8 cellular contexts compared by ENCODE assay signal in the genomic region with DNA sequence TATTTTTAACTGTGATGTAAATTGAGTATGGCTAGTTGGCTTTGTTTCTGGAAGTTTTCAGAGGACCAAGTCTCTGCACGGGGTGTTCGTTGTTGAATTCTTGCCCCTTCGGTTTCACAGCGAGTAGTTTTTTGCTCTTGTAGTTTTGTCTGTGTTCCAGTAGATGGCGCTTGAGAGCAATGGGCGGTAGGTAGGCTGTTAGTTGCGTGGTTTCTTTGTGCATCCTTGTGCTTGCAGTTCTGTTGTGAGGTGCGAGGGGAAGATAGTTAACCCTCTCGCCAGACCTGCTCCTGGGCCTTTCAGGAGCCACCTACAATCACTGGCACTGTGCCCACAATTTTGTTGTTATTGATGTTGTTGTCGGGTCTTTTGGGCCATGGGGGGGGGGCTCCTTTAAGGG.
DNase-seq lines count a peak whose midpoint lies in the region; ATAC-seq, FAIRE-seq and TF ChIP-seq lines count a peak whose summit lies in the region.
"Not testable (repeated sequence)": the region's sequence is repeated elsewhere in the genome, so short reads cannot be mapped to it uniquely, and the experiment has no call there.

No MANE protein-coding gene starts in this region.

- CTCF ChIA-PET in HCT116 (lab: Charles Lee); K562 (lab: Yijun Ruan, JAX; ENCODE audit: low intra/inter-chr PET ratio); H1 (lab: Charles Lee; ENCODE audit: partially characterized antibody); HepG2 (lab: Yijun Ruan, JAX; ENCODE audit: low intra/inter-chr PET ratio, low total read pairs): not testable (repeated sequence)

- peak; percentile 3 for FAIRE-seq in G401.6 (lab: Jason Lieb, UNC)
- FAIRE-seq in GM12892 (lab: Jason Lieb, UNC): peak; percentile 95
- FAIRE-seq in astrocyte (lab: Jason Lieb, UNC): peak; percentile 97
- FAIRE-seq in K562 (lab: Jason Lieb, UNC): peak; percentile 32
- peak; percentile 99 for FAIRE-seq in H1 (lab: Jason Lieb, UNC)
- FAIRE-seq in HepG2 (lab: Jason Lieb, UNC): peak; percentile 12
- FAIRE-seq in urothelium cell line (lab: Jason Lieb, UNC): peak; percentile 75

- H3K79me1 ChIP-seq in H1 (ENCODE audit: low read depth, low read length): not testable (repeated sequence)

- not testable (repeated sequence) for H4K5ac ChIP-seq in H1 (ENCODE audit: insufficient read length, low read depth, low read length)

- not testable (repeated sequence) for H4K8ac ChIP-seq in H1 (ENCODE audit: extremely low read depth, insufficient read depth, low read length)

- ATAC-seq in HCT116 (peak; percentile 60), K562 (0 out of 3 replicates have a peak, but pooled peaks have one; percentile 33)
- not testable (repeated sequence) for ATAC-seq in HepG2

- H3K4me1 ChIP-seq in HCT116 (ENCODE audit: control insufficient read depth in 1 of 2, insufficient read depth in 2 of 2, low read length in 2 of 2); astrocyte (ENCODE audit: insufficient read depth, low read length); K562 (replicated peaks in 1 of 2; ENCODE audit: control insufficient read depth in 2 of 2, insufficient read depth in 2 of 2, low read length in 2 of 2); H1 (replicated peaks in 1 of 4; ENCODE audit: control insufficient read depth in 3 of 4, insufficient read depth in 4 of 4, low read length in 3 of 4); HepG2 (ENCODE audit: insufficient read depth, low read length): not testable (repeated sequence)

- not testable (repeated sequence) for H3K18ac ChIP-seq in H1 (ENCODE audit: extremely low read depth, low read length)

- no CpG with 5 or more reads among the region's 10 CpGs for WGBS in K562 (ENCODE audit: insufficient coverage, low coverage, missing lambda C conversion rate)
- no CpG with 5 or more reads among the region's 10 CpGs for WGBS in H1 (ENCODE audit: extremely low coverage in 1 of 2, insufficient coverage in 1 of 2, insufficient read length in 1 of 2, insufficient replicate concordance in 2 of 2, low coverage in 1 of 2, low lambda C conversion rate in 2 of 2, missing lambda C conversion rate in 1 of 2), 2 experiments
- no CpG with 5 or more reads among the region's 10 CpGs for whole genome bisulfite sequencing in HepG2 (ENCODE audit: low lambda C conversion rate)

- not testable (repeated sequence) for H3K14ac ChIP-seq in H1 (ENCODE audit: insufficient read length)

- not testable (repeated sequence) for H3K23me2 ChIP-seq in H1 (ENCODE audit: low read depth, low read length)

- intact Hi-C loops in HCT116 (cut with micrococcal nuclease); K562 (cut with micrococcal nuclease); HepG2 (cut with micrococcal nuclease; ENCODE audit: unreplicated experiment): not testable (repeated sequence)

- TF ChIP-seq CTCF in HCT116 (IDR thresholded peaks at IDR 0.05 in 2 of 3, conservative IDR thresholded peaks at IDR 0.05 in 1 of 3; ENCODE audit: borderline replicate concordance in 1 of 3, insufficient read depth in 1 of 3, low read depth in 2 of 3, low read length in 2 of 3); astrocyte (IDR thresholded peaks at IDR 0.05; ENCODE audit: insufficient read depth, low read depth, low read length); K562 (IDR thresholded peaks at IDR 0.05 in 2 of 3, conservative IDR thresholded peaks at IDR 0.05 in 1 of 3; ENCODE audit: insufficient read depth in 2 of 3, low read depth in 1 of 3, low read length in 3 of 3); H1 (IDR thresholded peaks at IDR 0.05; ENCODE audit: control extremely low read depth in 1 of 3, insufficient read depth in 1 of 3, low read depth in 1 of 3, low read length in 3 of 3); HepG2 (CRISPR knock-in tag; IDR thresholded peaks at IDR 0.05): not testable (repeated sequence)

- not testable (repeated sequence) for H3K9me3 Mint-ChIP-seq in astrocyte (ENCODE audit: unreplicated experiment)

- not testable (repeated sequence) for H3K27ac ChIP-seq in HCT116 (ENCODE audit: low read depth, low read length); astrocyte (ENCODE audit: low read depth, low read length); K562 (ENCODE audit: extremely low read depth, low read depth, low read length); H1 (ENCODE audit: low read depth, low read length); HepG2 (ENCODE audit: extremely low read length, insufficient read depth, low read length)

- not testable (repeated sequence) for H2BK12ac ChIP-seq in H1 (ENCODE audit: low read depth, low read length)

- not testable (repeated sequence) for H3K9ac ChIP-seq in HCT116 (ENCODE audit: low read length); astrocyte (ENCODE audit: low read length); K562 (ENCODE audit: insufficient read depth in 1 of 2, low read depth in 2 of 2, low read length in 2 of 2); H1 (replicated peaks in 1 of 4; ENCODE audit: extremely low read depth in 1 of 4, low read depth in 3 of 4, low read length in 3 of 4); HepG2 (ENCODE audit: insufficient read depth, low read depth, low read length)

- not testable (repeated sequence) for H2BK120ac ChIP-seq in H1 (replicated peaks; ENCODE audit: low read depth, low read length)

- H3K23ac ChIP-seq in H1 (ENCODE audit: insufficient read length): not testable (repeated sequence)

- not testable (repeated sequence) for TF ChIP-seq RAD21 in HCT116 (IDR thresholded peaks at IDR 0.05; ENCODE audit: low read depth); K562 (CRISPR knock-in tag; conservative IDR thresholded peaks at IDR 0.05 in 1 of 2, IDR thresholded peaks at IDR 0.05 in 1 of 2); H1 (IDR thresholded peaks at IDR 0.05 in 1 of 2, conservative IDR thresholded peaks at IDR 0.05 in 1 of 2; ENCODE audit: low read depth in 2 of 2, low read length in 2 of 2); HepG2 (CRISPR knock-in tag; IDR thresholded peaks at IDR 0.05)

- not testable (repeated sequence) for H3K4me3 Mint-ChIP-seq in astrocyte (ENCODE audit: unreplicated experiment)

- not testable (repeated sequence) for H2BK15ac ChIP-seq in H1 (ENCODE audit: low read length)

- H3K9me3 ChIP-seq in HCT116 (ENCODE audit: control insufficient read depth in 1 of 2, insufficient read depth in 1 of 2, low read depth in 1 of 2, low read length in 2 of 2); astrocyte (ENCODE audit: insufficient read depth, low read depth, low read length); K562 (replicated peaks; ENCODE audit: control insufficient read depth, insufficient read depth, low read depth, low read length); H1 (ENCODE audit: insufficient read depth in 2 of 2, low read depth in 1 of 2, low read length in 1 of 2); HepG2 (ENCODE audit: low read length): not testable (repeated sequence)

- not testable (repeated sequence) for H2AFZ ChIP-seq in HCT116 (ENCODE audit: low read depth, low read length, poor library complexity, severe bottlenecking); astrocyte (ENCODE audit: low read depth, low read length); K562 (ENCODE audit: low read depth, low read length); H1 (ENCODE audit: low read length); HepG2 (ENCODE audit: low read length)

- H3K4ac ChIP-seq in H1 (replicated peaks; ENCODE audit: insufficient read length, low read depth, low read length): not testable (repeated sequence)

- H3K9me2 ChIP-seq in HCT116 (ENCODE audit: insufficient read depth): not testable (repeated sequence)

- H3K36me3 ChIP-seq in HCT116 (ENCODE audit: control insufficient read depth in 1 of 2, insufficient read depth in 2 of 2, low read length in 2 of 2); astrocyte (ENCODE audit: insufficient read depth, low read length); K562 (ENCODE audit: control insufficient read depth, insufficient read depth, low read length); H1 (ENCODE audit: control insufficient read depth in 2 of 4, insufficient read depth in 4 of 4, low read length in 3 of 4); HepG2 (replicated peaks in 1 of 2; ENCODE audit: control insufficient read depth in 1 of 2, insufficient read depth in 2 of 2, low read length in 2 of 2): not testable (repeated sequence)

- not testable (repeated sequence) for H3K36me3 Mint-ChIP-seq in astrocyte (ENCODE audit: low read depth, unreplicated experiment)

- TF ChIP-seq EP300 in K562 (IDR thresholded peaks at IDR 0.05; ENCODE audit: low read length); H1 (IDR thresholded peaks at IDR 0.05; ENCODE audit: borderline replicate concordance in 1 of 2, low read depth in 2 of 2, low read length in 2 of 2); HepG2 (IDR thresholded peaks at IDR 0.05; ENCODE audit: low read depth in 2 of 2, low read length in 2 of 2); HepG2 (CRISPR knock-in tag; IDR thresholded peaks at IDR 0.05; ENCODE audit: borderline replicate concordance): not testable (repeated sequence)

- TF ChIP-seq POLR2A in GM12892 (IDR thresholded peaks at IDR 0.05; ENCODE audit: low read depth, low read length); HCT116 (IDR thresholded peaks at IDR 0.05; ENCODE audit: borderline replicate concordance, extremely low read depth, insufficient read depth, insufficient read length); K562 (conservative IDR thresholded peaks at IDR 0.05); H1 (IDR thresholded peaks at IDR 0.05; ENCODE audit: control extremely low read depth in 1 of 2, low read depth in 2 of 2, low read length in 2 of 2); HepG2 (IDR thresholded peaks at IDR 0.05; ENCODE audit: insufficient read depth in 1 of 2, low read depth in 2 of 2, low read length in 2 of 2): not testable (repeated sequence)

- DNase-seq in GM12892 (ENCODE audit: insufficient read length); HCT116 (ENCODE audit: low read depth, low spot score); astrocyte (ENCODE audit: low read depth); K562 (ENCODE audit: extremely low read depth in 1 of 4, low spot score in 3 of 4); H1 (ENCODE audit: low read depth in 1 of 2, low spot score in 2 of 2); HepG2 (ENCODE audit: low spot score); urothelium cell line (ENCODE audit: low spot score): not testable (repeated sequence)

- not testable (repeated sequence) for H3K27me3 Mint-ChIP-seq in astrocyte (ENCODE audit: low read depth, unreplicated experiment)

- not testable (repeated sequence) for H2BK20ac ChIP-seq in H1 (ENCODE audit: low read length)

- not testable (repeated sequence) for H4K20me1 ChIP-seq in HCT116 (ENCODE audit: insufficient read depth); astrocyte (ENCODE audit: insufficient read depth, low read length); K562 (replicated peaks; ENCODE audit: control insufficient read depth, insufficient read depth, low read length); H1 (replicated peaks in 1 of 2; ENCODE audit: control insufficient read depth in 1 of 2, insufficient read depth in 2 of 2, low read length in 2 of 2); HepG2 (ENCODE audit: insufficient read depth, low read length)

- in situ Hi-C loops in K562 (cut with MboI); HepG2 (cut with HindIII; ENCODE audit: extremely low pct_ligation_motif_present, low pct_unique_long_range_greater_than_20kb): not testable (repeated sequence)

- not testable (repeated sequence) for H3K4me1 Mint-ChIP-seq in astrocyte (ENCODE audit: low read depth, unreplicated experiment)

- not testable (repeated sequence) for H4K91ac ChIP-seq in H1 (replicated peaks; ENCODE audit: insufficient read length, low read length)

- not testable (repeated sequence) for BruUV-seq in HCT116 (replicated peaks; lab: Mats Ljungman, UMichigan); K562 (replicated peaks; lab: Mats Ljungman, UMichigan); HepG2 (replicated peaks; lab: Mats Ljungman, UMichigan)

- not testable (repeated sequence) for H3K4me2 ChIP-seq in HCT116 (ENCODE audit: low read length); astrocyte (ENCODE audit: low read length); K562 (ENCODE audit: insufficient read depth, low read length); H1 (ENCODE audit: insufficient read depth in 1 of 2, low read depth in 2 of 2, low read length in 2 of 2); HepG2 (ENCODE audit: low read depth, low read length)

- not testable (repeated sequence) for H2BK5ac ChIP-seq in H1 (ENCODE audit: low read depth, low read length)

- H3K4me3 ChIP-seq in HCT116 (replicated peaks in 1 of 2; ENCODE audit: low read depth in 1 of 2, low read length in 2 of 2); astrocyte (ENCODE audit: insufficient read depth, low read depth, low read length); K562; H1 (ENCODE audit: extremely low read depth in 1 of 4, insufficient read depth in 2 of 4, low read depth in 3 of 4, low read length in 4 of 4); HepG2 (replicated peaks in 1 of 3; ENCODE audit: insufficient read depth in 1 of 3, low read depth in 2 of 3, low read length in 3 of 3): not testable (repeated sequence)

- not testable (repeated sequence) for H3K9me1 ChIP-seq in K562 (ENCODE audit: control insufficient read depth, insufficient read depth, low read length)

- not testable (repeated sequence) for H3K27me3 ChIP-seq in HCT116 (ENCODE audit: insufficient read depth, low read length); astrocyte (ENCODE audit: insufficient read depth, low read length); K562 (ENCODE audit: control insufficient read depth in 2 of 2, insufficient read depth in 2 of 2, low read length in 2 of 2); H1 (replicated peaks in 1 of 4; ENCODE audit: control insufficient read depth in 3 of 4, extremely low read depth in 1 of 4, insufficient read depth in 3 of 4, low read length in 3 of 4); HepG2 (ENCODE audit: control insufficient read depth in 1 of 2, insufficient read depth in 2 of 2, low read length in 2 of 2)

- RAD21 ChIA-PET in HCT116 (lab: Charles Lee; ENCODE audit: low non-redundant PET in 1 of 2, low total read pairs in 2 of 2, uncharacterized antibody in 2 of 2, unreplicated experiment in 2 of 2): not testable (repeated sequence)

- POLR2A ChIA-PET in HCT116 (lab: Charles Lee); K562 (lab: Yijun Ruan, JAX); H1 (lab: Charles Lee; ENCODE audit: partially characterized antibody); HepG2 (lab: Yijun Ruan, JAX): not testable (repeated sequence)

- H3K79me2 ChIP-seq in HCT116 (ENCODE audit: insufficient read depth, low read length); astrocyte (ENCODE audit: insufficient read depth, low read length); K562 (ENCODE audit: control insufficient read depth, insufficient read depth, low read length); H1 (ENCODE audit: control insufficient read depth in 1 of 2, insufficient read depth in 2 of 2, low read length in 2 of 2); HepG2 (ENCODE audit: insufficient read depth, low read length): not testable (repeated sequence)

- H2AK5ac ChIP-seq in H1 (ENCODE audit: low read depth, low read length): not testable (repeated sequence)

- not testable (repeated sequence) for H3K56ac ChIP-seq in H1 (replicated peaks; ENCODE audit: insufficient read length, low read depth, low read length)

- H3K27ac Mint-ChIP-seq in astrocyte (ENCODE audit: unreplicated experiment): not testable (repeated sequence)
